Comparison of ENCODE assay signal across 14 cellular contexts in genomic region chr4:94530073-94530472, GRCh38.
"Had no signal": no experiment of that assay in that cellular context is flagged by ENCODE, and none has a peak within 500 bp of the region (broad histone marks: within the 10 kb centered on the region; RNA-seq: fewer than 3 reads in every experiment).

No MANE protein-coding gene starts in this region.

- H3K4me1 ChIP-seq: colonic mucosa had no signal

- H3K4me3 Mint-ChIP-seq: activated CD4-positive, alpha-beta T cell treated with anti-CD3 and anti-CD28 coated beads, Interleukin-2, amount 10 ng/mL, durations not matched to agents 7 days and 5 days; activated naive CD8-positive, alpha-beta T cell treated with anti-CD3 and anti-CD28 coated beads, Interleukin-2, amount 50 U/mL, for 24 hours; neural crest cell; stimulated activated effector memory CD8-positive, alpha-beta T cell treated with anti-CD3 and anti-CD28 coated beads, Interleukin-12 subunit alpha, Interleukin-12 subunit beta, amount 100 ng/mL, for 72 hours had no signal

- H3K27me3 ChIP-seq: ascending aorta, colonic mucosa, gastroesophageal sphincter, hepatocyte, ovary had no signal

- H3K27ac Mint-ChIP-seq: activated CD4-positive, alpha-beta T cell treated with anti-CD3 and anti-CD28 coated beads, Interleukin-2, amount 10 ng/mL, durations not matched to agents 7 days and 5 days; activated naive CD8-positive, alpha-beta T cell treated with anti-CD3 and anti-CD28 coated beads, Interleukin-2, amount 50 U/mL, for 24 hours; stimulated activated effector memory CD8-positive, alpha-beta T cell treated with anti-CD3 and anti-CD28 coated beads, Interleukin-12 subunit alpha, Interleukin-12 subunit beta, amount 100 ng/mL, for 72 hours had no signal

- H3K27ac ChIP-seq: colonic mucosa, gastroesophageal sphincter, hepatocyte, ovary had no signal

- H3K36me3 Mint-ChIP-seq: stimulated activated effector memory CD8-positive, alpha-beta T cell treated with anti-CD3 and anti-CD28 coated beads, Interleukin-12 subunit alpha, Interleukin-12 subunit beta, amount 100 ng/mL, for 72 hours had no signal

- ATAC-seq: activated naive CD8-positive, alpha-beta T cell treated with anti-CD3 and anti-CD28 coated beads, Interleukin-2, amount 50 U/mL, for 24 hours; gastroesophageal sphincter; stimulated activated effector memory CD8-positive, alpha-beta T cell treated with anti-CD3 and anti-CD28 coated beads, Interleukin-12 subunit alpha, Interleukin-12 subunit beta, amount 100 ng/mL, for 72 hours had no signal

- H3K9me3 Mint-ChIP-seq: activated CD4-positive, alpha-beta T cell treated with anti-CD3 and anti-CD28 coated beads, Interleukin-2, amount 10 ng/mL, durations not matched to agents 7 days and 5 days; activated naive CD8-positive, alpha-beta T cell treated with anti-CD3 and anti-CD28 coated beads, Interleukin-2, amount 50 U/mL, for 24 hours; neural crest cell; stimulated activated effector memory CD8-positive, alpha-beta T cell treated with anti-CD3 and anti-CD28 coated beads, Interleukin-12 subunit alpha, Interleukin-12 subunit beta, amount 100 ng/mL, for 72 hours had no signal

- H3K36me3 ChIP-seq: ascending aorta, colonic mucosa, gastroesophageal sphincter, ovary, thoracic aorta had no signal

- DNase-seq: activated CD4-positive, alpha-beta T cell treated with anti-CD3 and anti-CD28 coated beads, Interleukin-2, amount 10 ng/mL, durations not matched to agents 7 days and 5 days; activated naive CD4-positive, alpha-beta T cell; activated naive CD8-positive, alpha-beta T cell treated with anti-CD3 and anti-CD28 coated beads, Interleukin-2, amount 50 U/mL, for 24 hours; colonic mucosa; effector CD4-positive, alpha-beta T cell; kidney; mesendoderm; ovary had no signal

- H3K9me3 ChIP-seq: ascending aorta, colonic mucosa, gastroesophageal sphincter, ovary, thoracic aorta had no signal

- H3K27me3 Mint-ChIP-seq: activated CD4-positive, alpha-beta T cell treated with anti-CD3 and anti-CD28 coated beads, Interleukin-2, amount 10 ng/mL, durations not matched to agents 7 days and 5 days; activated naive CD8-positive, alpha-beta T cell treated with anti-CD3 and anti-CD28 coated beads, Interleukin-2, amount 50 U/mL, for 24 hours had no signal

- H3K4me3 ChIP-seq: colonic mucosa, gastroesophageal sphincter, hepatocyte, ovary, thoracic aorta had no signal
